19 cellular contexts compared by ENCODE assay signal in genomic region chr19:17835182-17836006, GRCh38. TPM values are rescaled to one million over a fixed set of nuclear protein-coding genes. Genes with fewer than 3 reads are reported as not detected.
A peak's percentile ranks its signal among the peaks of the same experiment; 100 is the strongest.
DNase-seq lines count a peak whose midpoint lies in the region; ATAC-seq, FAIRE-seq and TF ChIP-seq lines count a peak whose summit lies in the region.
"Had no signal": no experiment of that assay in that cellular context is flagged by ENCODE, and none has a peak within 500 bp of the region (broad histone marks: within the 10 kb centered on the region; RNA-seq: fewer than 3 reads in every experiment).

No MANE protein-coding gene starts in this region.

- ATAC-seq in activated T-cell treated with anti-CD3 and anti-CD28 coated beads, Interleukin-2, amount 50 U/mL, for 72 hours (replicated peaks in 1 of 2), result no peak
- ATAC-seq in GM21390 (IDR thresholded peaks at IDR 0.05; ENCODE audit: unreplicated experiment), result no peak
- ATAC-seq: PC-3 had no signal

- H3K4me3 ChIP-seq in bronchial epithelial cell (ENCODE audit: low read depth, low read length) (no peak overlapping the region), neutrophil (ENCODE audit: low read depth in 1 of 2, low read length in 1 of 2) (no peak overlapping the region)
- H3K4me3 ChIP-seq: sigmoid colon had no signal

- H3K9me3 ChIP-seq in neutrophil, result no peaks in the 10 kb centered on the region
- H3K9me3 ChIP-seq: sigmoid colon had no signal

- peak overlapping the region; percentile 12 for H3K27ac Mint-ChIP-seq in activated T-cell treated with anti-CD3 and anti-CD28 coated beads, Interleukin-2, amount 50 U/mL, for 72 hours
- H3K27ac Mint-ChIP-seq: activated B cell treated with CpG ODN at 0.5 μM for 24 hours had no signal

- H3K27me3 Mint-ChIP-seq in activated T-cell treated with anti-CD3 and anti-CD28 coated beads, Interleukin-2, amount 50 U/mL, for 72 hours (ENCODE audit: low read depth), result no peaks in the 10 kb centered on the region
- H3K27me3 Mint-ChIP-seq: activated B cell treated with CpG ODN at 0.5 μM for 24 hours had no signal

- DNase-seq in activated T-cell treated with anti-CD3 and anti-CD28 coated beads, Interleukin-2, amount 50 U/mL, for 72 hours, result no peak
- no peak for DNase-seq in activated T-cell treated with anti-CD3 and anti-CD28 coated beads, Interleukin-2, amount 50 U/mL, for 1 hour
- DNase-seq in NAMALWA (ENCODE audit: low spot score) (peak; percentile 30), bronchial epithelial cell (ENCODE audit: low read depth) (no peak), germinal center (ENCODE audit: low spot score) (no peak), NCI-H526 (lab: John Stamatoyannopoulos, UW) (no peak)
- DNase-seq: activated B cell treated with CpG ODN at 0.5 μM for 24 hours, activated T-cell treated with anti-CD3 and anti-CD28 coated beads for 4 hours, aorta, NCI-H1092 treated with DMSO at 0.1 percent for 48 hours, NCI-H2227 treated with DMSO at 0.1 percent for 48 hours, occipital lobe, PC-3, sigmoid colon had no signal

- no peaks in the 10 kb centered on the region for H3K9me3 Mint-ChIP-seq in activated T-cell treated with anti-CD3 and anti-CD28 coated beads, Interleukin-2, amount 50 U/mL, for 72 hours
- H3K9me3 Mint-ChIP-seq: activated B cell treated with CpG ODN at 0.5 μM for 24 hours had no signal

- H3K36me3 Mint-ChIP-seq in activated T-cell treated with anti-CD3 and anti-CD28 coated beads, Interleukin-2, amount 50 U/mL, for 72 hours (ENCODE audit: insufficient read depth in 2 of 2), result peaks cover 29 to 48% of the 10 kb centered on the region in 2 donors

- H3K4me1 ChIP-seq in neutrophil (ENCODE audit: control insufficient read depth in 1 of 2, insufficient read depth in 1 of 2, low read depth in 1 of 2, low read length in 1 of 2), result no peaks in the 10 kb centered on the region

- H3K4me1 Mint-ChIP-seq in activated T-cell treated with anti-CD3 and anti-CD28 coated beads, Interleukin-2, amount 50 U/mL, for 72 hours (ENCODE audit: low read depth), result peaks cover 18% of the 10 kb centered on the region
- H3K4me1 Mint-ChIP-seq: activated B cell treated with CpG ODN at 0.5 μM for 24 hours had no signal

- H3K27me3 ChIP-seq in bronchial epithelial cell (ENCODE audit: control insufficient read depth, insufficient read depth, low read length) (no peaks in the 10 kb centered on the region), neutrophil (no peaks in the 10 kb centered on the region)

- no peak overlapping the region for H3K4me3 Mint-ChIP-seq in activated T-cell treated with anti-CD3 and anti-CD28 coated beads, Interleukin-2, amount 50 U/mL, for 72 hours
- H3K4me3 Mint-ChIP-seq: activated B cell treated with CpG ODN at 0.5 μM for 24 hours had no signal

- FAIRE-seq in bronchial epithelial cell (lab: Jason Lieb, UNC), result peak; percentile 18
- FAIRE-seq: colon, endothelial cell of umbilical vein had no signal

- H3K27ac ChIP-seq in neutrophil, result peak overlapping the region; percentile 26
- H3K27ac ChIP-seq: sigmoid colon had no signal

- TF ChIP-seq CTCF in bronchial epithelial cell (IDR thresholded peaks at IDR 0.05; ENCODE audit: insufficient read depth, low read length, severe bottlenecking) (no peak), neutrophil (IDR thresholded peaks at IDR 0.05) (no peak)

- H3K36me3 ChIP-seq in bronchial epithelial cell (ENCODE audit: control insufficient read depth, insufficient read depth, low read length) (no peaks in the 10 kb centered on the region), neutrophil (peaks cover 96% of the 10 kb centered on the region)
- H3K36me3 ChIP-seq: sigmoid colon had no signal

RNA-seq across cellular contexts. Expression of gene JAK3, which starts 12.4 kb away (rescaled TPM):
- total RNA-seq in activated T-cell treated with anti-CD3 and anti-CD28 coated beads, Interleukin-2, amount 50 U/mL, for 72 hours, result 100 to 1,000 TPM; 235 to 247 TPM
- total RNA-seq in bronchial epithelial cell, result 0.26 TPM in 2 replicates

RNA-seq across cellular contexts. Expression of gene INSL3, which starts 14.1 kb away (rescaled TPM):
- total RNA-seq in activated T-cell treated with anti-CD3 and anti-CD28 coated beads, Interleukin-2, amount 50 U/mL, for 72 hours, result 10 to 100 TPM in 1 of 2 donors, 1 to 10 TPM in 1; 6.8 to 12.5 TPM
- total RNA-seq in bronchial epithelial cell, result not detected in 2 replicates
- total RNA-seq: aorta, Daoy, endothelial cell of umbilical vein, occipital lobe, PC-3, sigmoid colon had no signal

RNA-seq across cellular contexts. Expression of gene RPL18A, which starts 24.3 kb away (rescaled TPM):
- total RNA-seq in activated T-cell treated with anti-CD3 and anti-CD28 coated beads, Interleukin-2, amount 50 U/mL, for 72 hours, result 1,000 to 10,000 TPM; 2,983 to 3,463 TPM
- 1,530 and 1,590 TPM in 2 replicates for total RNA-seq in bronchial epithelial cell

RNA-seq across cellular contexts. Expression of gene SLC5A5, which starts 36.4 kb away (rescaled TPM):
- 1 to 10 TPM; 2.0 to 3.3 TPM for total RNA-seq in activated T-cell treated with anti-CD3 and anti-CD28 coated beads, Interleukin-2, amount 50 U/mL, for 72 hours
- under 0.01 and 0.13 TPM in 2 replicates for total RNA-seq in bronchial epithelial cell
- total RNA-seq: aorta, Daoy, endothelial cell of umbilical vein, PC-3, sigmoid colon had no signal

RNA-seq across cellular contexts. Expression of gene B3GNT3, which starts 40.5 kb away (rescaled TPM):
- total RNA-seq in activated T-cell treated with anti-CD3 and anti-CD28 coated beads, Interleukin-2, amount 50 U/mL, for 72 hours, result under 1 TPM in 1 of 2 donors, not detected in 1; 0.36 TPM
- 11.6 and 27.4 TPM in 2 replicates for total RNA-seq in bronchial epithelial cell
- total RNA-seq: activated B cell treated with CpG ODN at 0.5 μM for 24 hours, endothelial cell of umbilical vein, occipital lobe had no signal

Comparison
In these comparisons a context has a peak if more than half of its experiments do, and no peak if none do; other contexts are left out.
1. RNA of gene JAK3, which starts 12.4 kb away (total RNA-seq): 235 to 247 TPM in activated T-cell treated with anti-CD3 and anti-CD28 coated beads, Interleukin-2, amount 50 U/mL, for 72 hours; 0.26 TPM in bronchial epithelial cell; every median in the first group is over 100 times any median in the second.